Comparison of ENCODE assay signal across 21 cellular contexts in genomic region chr22:29647954-29648737, GRCh38. TPM values are rescaled to one million over a fixed set of nuclear protein-coding genes. Genes with fewer than 3 reads are reported as not detected.
DNase-seq lines count a peak whose midpoint lies in the region; ATAC-seq, FAIRE-seq and TF ChIP-seq lines count a peak whose summit lies in the region.
"Had no signal": no experiment of that assay in that cellular context is flagged by ENCODE, and none has a peak within 500 bp of the region (broad histone marks: within the 10 kb centered on the region; RNA-seq: fewer than 3 reads in every experiment).

No MANE protein-coding gene starts in this region.

- FAIRE-seq in pancreas (lab: Jason Lieb, UNC) = no peak
- FAIRE-seq: A204.1, G401.6 had no signal

- no peak overlapping the region for H2BK12ac ChIP-seq in mesenchymal stem cell (ENCODE audit: low read length in 2 of 2)

- H3K4ac ChIP-seq in mesenchymal stem cell (ENCODE audit: low read depth in 1 of 2, low read length in 2 of 2) = no peak overlapping the region

- H4K8ac ChIP-seq in mesenchymal stem cell (ENCODE audit: low read length) = peak overlapping the region; percentile 23

- no peak for DNase-seq in activated naive CD4-positive, alpha-beta T cell treated with anti-CD3 and anti-CD28 coated beads, Interleukin-2, amount 50 U/mL, for 72 hours (ENCODE audit: low spot score in 2 of 2)
- DNase-seq in activated naive CD4-positive, alpha-beta T cell treated with anti-CD3 and anti-CD28 coated beads, Interleukin-2, amount 50 U/mL, for 16 hours = no peak
- DNase-seq in chondrocyte (ENCODE audit: low spot score) = no peak
- DNase-seq in mesenchymal stem cell = no peak
- DNase-seq in thyroid gland = peak; percentile 67 to 75
- no peak for DNase-seq in pancreas
- DNase-seq: BE2C; Caco-2; CD4-positive, CD25-positive, alpha-beta regulatory T cell; H7; NCI-H1417; NCI-H187 treated with DMSO at 0.1 percent for 48 hours; NCI-H2227 treated with DMSO at 0.1 percent for 48 hours; NCI-H510A treated with DMSO at 0.1 percent for 48 hours; NCI-H774; Right ventricle myocardium superior had no signal

- H2BK120ac ChIP-seq in mesenchymal stem cell (ENCODE audit: low read depth, low read length) = no peak overlapping the region

- H3K9ac ChIP-seq in mesenchymal stem cell (ENCODE audit: low read length) = no peak overlapping the region
- H3K9ac ChIP-seq: KMS-11 had no signal

- H2BK15ac ChIP-seq in mesenchymal stem cell (ENCODE audit: low read depth, poor library complexity, severe bottlenecking) = no peak overlapping the region

- intact Hi-C loops in thyroid gland (cut with DNase I) (no loop called here), pancreas (cut with DNase I) (no loop called here)

- no peak for TF ChIP-seq POLR2A in thyroid gland (IDR thresholded peaks at IDR 0.05)

- H2AK5ac ChIP-seq in mesenchymal stem cell (ENCODE audit: low read length, severe bottlenecking) = no peak overlapping the region

- H3K4me1 ChIP-seq in mesenchymal stem cell (ENCODE audit: control insufficient read depth, insufficient read depth, low read depth, low read length) (peaks cover 8% of the 10 kb centered on the region), thyroid gland (peaks cover 6 to 11% of the 10 kb centered on the region in 2 donors), pancreas (no peaks in the 10 kb centered on the region)
- H3K4me1 ChIP-seq: BE2C, Caco-2 had no signal

- no peak overlapping the region for H3K4me2 ChIP-seq in mesenchymal stem cell (ENCODE audit: low read length, poor library complexity, severe bottlenecking)
- H3K4me2 ChIP-seq: KMS-11 had no signal

- H3K4me1 Mint-ChIP-seq in chondrocyte (ENCODE audit: low read depth) = no peaks in the 10 kb centered on the region

- H2BK5ac ChIP-seq in mesenchymal stem cell (ENCODE audit: low read depth, low read length, poor library complexity, severe bottlenecking) = no peak overlapping the region

- H3K27me3 Mint-ChIP-seq in chondrocyte (ENCODE audit: low read depth) = no peaks in the 10 kb centered on the region
- H3K27me3 Mint-ChIP-seq: CD4-positive, CD25-positive, alpha-beta regulatory T cell had no signal

- no peak overlapping the region for H3K4me3 Mint-ChIP-seq in chondrocyte (ENCODE audit: unreplicated experiment)
- H3K4me3 Mint-ChIP-seq: CD4-positive, CD25-positive, alpha-beta regulatory T cell had no signal

- peaks cover 21 to 45% of the 10 kb centered on the region in 2 experiments for H3K36me3 ChIP-seq in mesenchymal stem cell (ENCODE audit: control insufficient read depth in 1 of 2, insufficient read depth in 2 of 2, low read depth in 1 of 2, low read length in 2 of 2)
- no peaks in the 10 kb centered on the region for H3K36me3 ChIP-seq in thyroid gland
- H3K36me3 ChIP-seq in pancreas = peaks cover 0 to 15% (median 0%) of the 10 kb centered on the region in 3 donors
- H3K36me3 ChIP-seq: BE2C had no signal

- peaks cover 13% of the 10 kb centered on the region for H3K79me1 ChIP-seq in mesenchymal stem cell (replicated peaks; ENCODE audit: low read length, poor library complexity, severe bottlenecking)

- H2AFZ ChIP-seq in mesenchymal stem cell (ENCODE audit: low read depth, low read length) = no peak overlapping the region

- H3K36me3 Mint-ChIP-seq in activated naive CD4-positive, alpha-beta T cell treated with anti-CD3 and anti-CD28 coated beads, Interleukin-2, amount 50 U/mL, for 72 hours = peaks cover 0 to 3% of the 10 kb centered on the region in 2 donors
- H3K36me3 Mint-ChIP-seq in chondrocyte (ENCODE audit: low read depth) = peaks cover 11% of the 10 kb centered on the region

- 95% methylated on average over 5 of the region's 6 CpGs for WGBS in mesenchymal stem cell
- WGBS in thyroid gland, 2 donors = 76 to 77% methylated on average over 6 of the region's 6 CpGs
- 93 to 95% methylated on average over 6 of the region's 6 CpGs for whole genome bisulfite sequencing in pancreas, 2 donors

- H3K4me3 ChIP-seq in mesenchymal stem cell (ENCODE audit: insufficient read depth in 1 of 2, low read depth in 1 of 2, low read length in 2 of 2) = no peak overlapping the region
- H3K4me3 ChIP-seq in thyroid gland (replicated peaks in 1 of 3) = no peak overlapping the region
- H3K4me3 ChIP-seq in pancreas = no peak overlapping the region

- TF ChIP-seq CTCF in chondrocyte (IDR thresholded peaks at IDR 0.05) = no peak
- no peak for TF ChIP-seq CTCF in thyroid gland (IDR thresholded peaks at IDR 0.05)
- no peak for TF ChIP-seq CTCF in pancreas (IDR thresholded peaks at IDR 0.05)

- H3K9me3 Mint-ChIP-seq in activated naive CD4-positive, alpha-beta T cell treated with anti-CD3 and anti-CD28 coated beads, Interleukin-2, amount 50 U/mL, for 72 hours = no peaks in the 10 kb centered on the region
- no peaks in the 10 kb centered on the region for H3K9me3 Mint-ChIP-seq in chondrocyte (ENCODE audit: low read depth)
- H3K9me3 Mint-ChIP-seq: CD4-positive, CD25-positive, alpha-beta regulatory T cell had no signal

- peak overlapping the region; percentile 29 to 53 for H3K27ac Mint-ChIP-seq in activated naive CD4-positive, alpha-beta T cell treated with anti-CD3 and anti-CD28 coated beads, Interleukin-2, amount 50 U/mL, for 72 hours
- peak overlapping the region; percentile 62 for H3K27ac Mint-ChIP-seq in chondrocyte (ENCODE audit: unreplicated experiment)

- H3K9me3 ChIP-seq in mesenchymal stem cell (ENCODE audit: control insufficient read depth, low read length) = no peaks in the 10 kb centered on the region
- no peaks in the 10 kb centered on the region for H3K9me3 ChIP-seq in thyroid gland
- H3K9me3 ChIP-seq in pancreas = no peaks in the 10 kb centered on the region
- H3K9me3 ChIP-seq: BE2C, Caco-2 had no signal

- no peak overlapping the region for H3K23ac ChIP-seq in mesenchymal stem cell (ENCODE audit: low read length in 2 of 2)

- peak overlapping the region; percentile 0 for H3K27ac ChIP-seq in mesenchymal stem cell (ENCODE audit: low read length, poor library complexity, severe bottlenecking)
- peak overlapping the region in 2 of 3 donors; percentile 13 to 36 for H3K27ac ChIP-seq in thyroid gland
- no peak overlapping the region for H3K27ac ChIP-seq in pancreas
- H3K27ac ChIP-seq: KMS-11 had no signal

- H3K18ac ChIP-seq in mesenchymal stem cell (ENCODE audit: low read depth in 1 of 2, low read length in 2 of 2) = no peak overlapping the region

- H3K14ac ChIP-seq in mesenchymal stem cell (ENCODE audit: low read length in 2 of 2) = no peak overlapping the region

- no peak for ATAC-seq in activated naive CD4-positive, alpha-beta T cell treated with anti-CD3 and anti-CD28 coated beads, Interleukin-2, amount 50 U/mL, for 72 hours
- ATAC-seq in HG03439 (IDR thresholded peaks at IDR 0.05; ENCODE audit: unreplicated experiment) (no peak), GM19023 (IDR thresholded peaks at IDR 0.05; ENCODE audit: unreplicated experiment) (no peak), pancreas (no peak)

- no peak overlapping the region for H4K91ac ChIP-seq in mesenchymal stem cell (ENCODE audit: low read length)

- H3K27me3 ChIP-seq in mesenchymal stem cell (ENCODE audit: control insufficient read depth in 1 of 2, insufficient read depth in 1 of 2, low read length in 2 of 2) (no peaks in the 10 kb centered on the region), thyroid gland (no peaks in the 10 kb centered on the region), pancreas (no peaks in the 10 kb centered on the region)
- H3K27me3 ChIP-seq: BE2C had no signal

RNA-seq across cellular contexts. Expression of gene NF2, which starts 44.7 kb away (rescaled TPM):
- 10 to 100 TPM; 30.6 to 45.0 TPM for total RNA-seq in activated naive CD4-positive, alpha-beta T cell treated with anti-CD3 and anti-CD28 coated beads, Interleukin-2, amount 50 U/mL, for 72 hours
- total RNA-seq in chondrocyte (73.0 to 90.9 TPM (median 75.0 TPM) in 3 replicates), thyroid gland (10 to 100 TPM; 37.5 to 65.5 (median 51.6) TPM), pancreas (10 to 100 TPM; 14.7 to 33.7 (median 23.2) TPM)
- polyA plus RNA-seq in mesenchymal stem cell (2013, experiment 1 of 2) = 19.0 TPM
- polyA plus RNA-seq in mesenchymal stem cell (2013, experiment 2 of 2) = 18.1 TPM
- polyA plus RNA-seq in pancreas = 1 to 10 TPM; 6.5 to 7.5 TPM

Comparison
In these comparisons a context has a peak if more than half of its experiments do, and no peak if none do; other contexts are left out.
1. DNase-seq: peak in thyroid gland (2 of 2); none in activated naive CD4-positive, alpha-beta T cell treated with anti-CD3 and anti-CD28 coated beads, Interleukin-2, amount 50 U/mL, for 72 hours (0 of 2), activated naive CD4-positive, alpha-beta T cell treated with anti-CD3 and anti-CD28 coated beads, Interleukin-2, amount 50 U/mL, for 16 hours (single experiment), chondrocyte (single experiment), mesenchymal stem cell (single experiment) and pancreas (0 of 6).
2. H3K27ac ChIP-seq: peak in mesenchymal stem cell (single experiment) and thyroid gland (2 of 3); none in pancreas (0 of 4).